ENCODE assay signal across 26 cellular contexts in genomic region chr20:37165031-37165430, GRCh38. TPM values are rescaled to one million over a fixed set of nuclear protein-coding genes. Genes with fewer than 3 reads are reported as not detected.
DNase-seq lines count a peak whose midpoint lies in the region; ATAC-seq, FAIRE-seq and TF ChIP-seq lines count a peak whose summit lies in the region.
"Had no signal": no experiment of that assay in that cellular context is flagged by ENCODE, and none has a peak within 500 bp of the region (broad histone marks: within the 10 kb centered on the region; RNA-seq: fewer than 3 reads in every experiment).

No MANE protein-coding gene starts in this region.

- POLR2A ChIA-PET in K562 (lab: Yijun Ruan, JAX), result interaction anchor here (6.9 kb wide), 1 partner anchor 12 kb away, joined by 54 read pairs; the partner anchor contains the start of genes MROH8 and RPN2

- H3K9me3 Mint-ChIP-seq in type B pancreatic cell, result no peaks in the 10 kb centered on the region
- H3K9me3 Mint-ChIP-seq: CD4-positive, alpha-beta memory T cell; CD4-positive, CD25-positive, alpha-beta regulatory T cell had no signal

- no peaks in the 10 kb centered on the region for H3K9me1 ChIP-seq in K562 (ENCODE audit: control insufficient read depth, insufficient read depth, low read length)

- intact Hi-C loops in K562 (cut with micrococcal nuclease), result no loop called here

- H3K4me3 ChIP-seq in AG10803 (ENCODE audit: low read length) (no peak overlapping the region), K562 (no peak overlapping the region), gastroesophageal sphincter (no peak overlapping the region)
- H3K4me3 ChIP-seq: A549, BLaER1, GM12878 had no signal

- H3K27ac Mint-ChIP-seq in type B pancreatic cell, result no peak overlapping the region
- H3K27ac Mint-ChIP-seq: CD4-positive, alpha-beta memory T cell; CD4-positive, CD25-positive, alpha-beta regulatory T cell had no signal

- no peak overlapping the region for H3K4me3 Mint-ChIP-seq in type B pancreatic cell
- H3K4me3 Mint-ChIP-seq: CD14-positive monocyte; CD4-positive, alpha-beta memory T cell; CD4-positive, CD25-positive, alpha-beta regulatory T cell had no signal

- H3K27me3 ChIP-seq in K562 (ENCODE audit: control insufficient read depth in 2 of 2, insufficient read depth in 2 of 2, low read length in 2 of 2) (no peaks in the 10 kb centered on the region), gastroesophageal sphincter (no peaks in the 10 kb centered on the region)
- H3K27me3 ChIP-seq: BE2C, BLaER1 had no signal

- no peak overlapping the region for H3K9ac ChIP-seq in K562 (ENCODE audit: insufficient read depth in 1 of 2, low read depth in 2 of 2, low read length in 2 of 2)
- H3K9ac ChIP-seq: BLaER1 had no signal

- peaks cover 3% of the 10 kb centered on the region for H3K36me3 Mint-ChIP-seq in type B pancreatic cell

- H2AFZ ChIP-seq in K562 (ENCODE audit: low read depth, low read length), result no peak overlapping the region

- no TSS peak for BruUV-seq in K562 (replicated peaks; lab: Mats Ljungman, UMichigan)

- no peak for ATAC-seq in K562
- ATAC-seq in HG03139 (IDR thresholded peaks at IDR 0.05; ENCODE audit: unreplicated experiment), result no peak
- no peak for ATAC-seq in gastroesophageal sphincter
- ATAC-seq: A549, GM12878 had no signal

- peaks cover 3% of the 10 kb centered on the region for H3K27me3 Mint-ChIP-seq in type B pancreatic cell
- H3K27me3 Mint-ChIP-seq: CD4-positive, CD25-positive, alpha-beta regulatory T cell had no signal

- H3K4me1 ChIP-seq in K562 (replicated peaks in 1 of 2; ENCODE audit: control insufficient read depth in 2 of 2, insufficient read depth in 2 of 2, low read length in 2 of 2) (peaks cover 23 to 37% of the 10 kb centered on the region in 2 experiments; a peak in 4 of 5 replicates), gastroesophageal sphincter (no peaks in the 10 kb centered on the region)
- H3K4me1 ChIP-seq: A549, BE2C, BLaER1 had no signal

- in situ Hi-C loops in K562 (cut with MboI), result no loop called here

- no peaks in the 10 kb centered on the region for H3K79me2 ChIP-seq in K562 (ENCODE audit: control insufficient read depth, insufficient read depth, low read length)

- H3K36me3 ChIP-seq in K562 (ENCODE audit: control insufficient read depth, insufficient read depth, low read length) (no peaks in the 10 kb centered on the region), gastroesophageal sphincter (peaks cover 0 to 22% of the 10 kb centered on the region in 2 donors)
- H3K36me3 ChIP-seq: BE2C, BLaER1 had no signal

- CTCF ChIA-PET in K562 (lab: Yijun Ruan, JAX; ENCODE audit: low intra/inter-chr PET ratio), result no interaction called here

- no peaks in the 10 kb centered on the region for H3K9me3 ChIP-seq in K562 (replicated peaks; ENCODE audit: control insufficient read depth, insufficient read depth, low read depth, low read length)
- no peaks in the 10 kb centered on the region for H3K9me3 ChIP-seq in gastroesophageal sphincter
- H3K9me3 ChIP-seq: A549, BE2C, BLaER1 had no signal

- H4K20me1 ChIP-seq in K562 (replicated peaks; ENCODE audit: control insufficient read depth, insufficient read depth, low read length), result no peaks in the 10 kb centered on the region
- H4K20me1 ChIP-seq: BLaER1 had no signal

- no peak overlapping the region for H3K4me2 ChIP-seq in K562 (ENCODE audit: insufficient read depth, low read length)
- H3K4me2 ChIP-seq: A549, BLaER1 had no signal

- TF ChIP-seq EP300 in K562 (IDR thresholded peaks at IDR 0.05; ENCODE audit: low read length), result no peak
- no peak for TF ChIP-seq EP300 in gastroesophageal sphincter (IDR thresholded peaks at IDR 0.05)

- no peak for FAIRE-seq in K562 (lab: Jason Lieb, UNC)
- FAIRE-seq: A549, GM12878, GM12892, GM18507 had no signal

- H3K27ac ChIP-seq in K562 (ENCODE audit: extremely low read depth, low read depth, low read length) (no peak overlapping the region), gastroesophageal sphincter (no peak overlapping the region)
- H3K27ac ChIP-seq: 22Rv1, A549, BLaER1 had no signal

- TF ChIP-seq CTCF in AG10803 (conservative IDR thresholded peaks at IDR 0.05; ENCODE audit: low read length), result no peak
- TF ChIP-seq CTCF in K562 (IDR thresholded peaks at IDR 0.05 in 2 of 3, conservative IDR thresholded peaks at IDR 0.05 in 1 of 3; ENCODE audit: insufficient read depth in 2 of 3, low read depth in 1 of 3, low read length in 3 of 3), result no peak
- TF ChIP-seq CTCF in type B pancreatic cell (conservative IDR thresholded peaks at IDR 0.05), result no peak
- no peak for TF ChIP-seq CTCF in gastroesophageal sphincter (IDR thresholded peaks at IDR 0.05)

- no peaks in the 10 kb centered on the region for H3K4me1 Mint-ChIP-seq in type B pancreatic cell (ENCODE audit: unreplicated experiment)
- H3K4me1 Mint-ChIP-seq: CD14-positive monocyte; CD4-positive, alpha-beta memory T cell; CD4-positive, CD25-positive, alpha-beta regulatory T cell; CD8-positive, alpha-beta memory T cell had no signal

- DNase-seq in AG10803 (ENCODE audit: low read depth), result peak; percentile 13
- no peak for DNase-seq in K562 (ENCODE audit: extremely low read depth in 1 of 4, low spot score in 3 of 4)
- DNase-seq in fibroblast of gingiva (ENCODE audit: low read depth), result peak; percentile 52
- no peak for DNase-seq in type B pancreatic cell (ENCODE audit: extremely low spot score, unreplicated experiment)
- DNase-seq: BE2C; C1 segment of cervical spinal cord; CD4-positive, alpha-beta memory T cell; CD4-positive, CD25-positive, alpha-beta regulatory T cell; CD8-positive, alpha-beta memory T cell; COR-L47; DMS 273 treated with DMSO at 0.1 percent for 48 hours; DMS153; DMS53; DMS79; DND-41; EL; GDM1 had no signal

- 71% methylated on average over 1 of the region's 1 CpG for WGBS in K562 (ENCODE audit: insufficient coverage, low coverage, missing lambda C conversion rate)
- 100% methylated on average over 1 of the region's 1 CpG for WGBS in gastroesophageal sphincter (ENCODE audit: low coverage in 1 of 2), 2 donors

- TF ChIP-seq POLR2A in K562 (conservative IDR thresholded peaks at IDR 0.05) (no peak), gastroesophageal sphincter (IDR thresholded peaks at IDR 0.05) (no peak)

- no peak for TF ChIP-seq RAD21 in K562 (CRISPR knock-in tag; conservative IDR thresholded peaks at IDR 0.05 in 1 of 2, IDR thresholded peaks at IDR 0.05 in 1 of 2)

TF ChIP-seq in K562, 482 proteins besides CTCF, POLR2A, EP300 and RAD21:
- 0 out of 2 replicates have a peak, but pooled peaks have one; percentile 16 for TF ChIP-seq ZNF316 (IDR thresholded peaks at IDR 0.05)
- TF ChIP-seq NFE2L1 (tag; IDR thresholded peaks at IDR 0.05; ENCODE audit: borderline replicate concordance, low read depth), result no peak

RNA-seq across cellular contexts. Expression of gene RPN2, which starts 14.1 kb away (rescaled TPM):
- 199 and 338 TPM in 2 replicates for total RNA-seq in K562 (2011; cell fraction: chromatin; rRNA removed; ENCODE audit: low replicate concordance)
- total RNA-seq in K562 (2011; cell fraction: nucleolus; rRNA removed), result 617 and 635 TPM in 2 replicates
- total RNA-seq in K562 (2011; cell fraction: nucleoplasm; rRNA removed), result 415 and 481 TPM in 2 replicates
- 168 and 219 TPM in 2 replicates for total RNA-seq in K562 (2014; rRNA removed)
- 255 and 266 TPM in 2 replicates for total RNA-seq in K562 (2014; rRNA removed; fragmentation: Illumina TruSeq; extraction: Trizol)
- total RNA-seq in K562 (2015; rRNA removed; fragmentation: Illumina TruSeq; extraction: Trizol), result 334 and 390 TPM in 2 replicates
- 235 and 236 TPM in 2 replicates for total RNA-seq in K562 (2021)
- polyA plus RNA-seq in K562 (2011; rRNA removed), result 421 and 458 TPM in 2 replicates
- 436 and 437 TPM in 2 replicates for polyA plus RNA-seq in K562 (2011; cell fraction: cytosol; rRNA removed)
- polyA plus RNA-seq in K562 (2011; cell fraction: nucleus; rRNA removed), result 243 and 268 TPM in 2 replicates
- 288 and 388 TPM in 2 replicates for polyA plus RNA-seq in K562 (2012)
- polyA plus RNA-seq in K562 (2014; fragmentation: Illumina TruSeq; extraction: Trizol), result 325 TPM in 2 replicates
- 100 to 1,000 TPM; 487 to 548 TPM for polyA plus RNA-seq in K562 (2014; fragmentation: Nextera tagmentation; extraction: Ambion mirVana)
- polyA plus RNA-seq in K562 (2014; rRNA removed), result 186 and 201 TPM in 2 replicates
- 373 and 436 TPM in 2 replicates for polyA minus RNA-seq in K562 (2011; rRNA and poly(A)+ RNA removed)
- 302 and 328 TPM in 2 replicates for polyA minus RNA-seq in K562 (2011; cell fraction: cytosol; rRNA and poly(A)+ RNA removed)
- 75.8 and 117 TPM in 2 replicates for polyA minus RNA-seq in K562 (2011; cell fraction: nucleus; rRNA and poly(A)+ RNA removed)
- total RNA-seq in type B pancreatic cell (ENCODE audit: low replicate concordance), result 184 and 206 TPM in 2 replicates
- total RNA-seq in gastroesophageal sphincter, result 100 to 1,000 TPM in 3 of 4 donors, 10 to 100 TPM in 1; 86.7 to 114 (median 110) TPM

RNA-seq across cellular contexts. Expression of gene MROH8, which starts 14.3 kb away (rescaled TPM):
- 1.4 and 3.1 TPM in 2 replicates for total RNA-seq in K562 (2011; cell fraction: chromatin; rRNA removed; ENCODE audit: low replicate concordance)
- 0.92 and 1.3 TPM in 2 replicates for total RNA-seq in K562 (2011; cell fraction: nucleolus; rRNA removed)
- 0.46 and 0.95 TPM in 2 replicates for total RNA-seq in K562 (2011; cell fraction: nucleoplasm; rRNA removed)
- 0.90 and 1.00 TPM in 2 replicates for total RNA-seq in K562 (2014; rRNA removed)
- total RNA-seq in K562 (2014; rRNA removed; fragmentation: Illumina TruSeq; extraction: Trizol), result 0.67 and 1.1 TPM in 2 replicates
- 0.68 and 0.76 TPM in 2 replicates for total RNA-seq in K562 (2015; rRNA removed; fragmentation: Illumina TruSeq; extraction: Trizol)
- 0.78 and 0.85 TPM in 2 replicates for total RNA-seq in K562 (2021)
- 0.50 and 1.0 TPM in 2 replicates for polyA plus RNA-seq in K562 (2011; rRNA removed)
- 0.60 and 1.0 TPM in 2 replicates for polyA plus RNA-seq in K562 (2011; cell fraction: cytosol; rRNA removed)
- 1.1 TPM in 2 replicates for polyA plus RNA-seq in K562 (2011; cell fraction: nucleus; rRNA removed)
- polyA plus RNA-seq in K562 (2012), result 0.62 and 0.81 TPM in 2 replicates
- 1.1 and 1.5 TPM in 2 replicates for polyA plus RNA-seq in K562 (2014; fragmentation: Illumina TruSeq; extraction: Trizol)
- under 1 TPM; 0.21 to 0.41 TPM for polyA plus RNA-seq in K562 (2014; fragmentation: Nextera tagmentation; extraction: Ambion mirVana)
- polyA plus RNA-seq in K562 (2014; rRNA removed), result 1.2 and 1.5 TPM in 2 replicates
- 1.2 and 1.7 TPM in 2 replicates for polyA minus RNA-seq in K562 (2011; rRNA and poly(A)+ RNA removed)
- polyA minus RNA-seq in K562 (2011; cell fraction: cytosol; rRNA and poly(A)+ RNA removed), result 0.86 TPM in 1 of 2 replicates, not detected in the other
- 0.40 and 2.1 TPM in 2 replicates for polyA minus RNA-seq in K562 (2011; cell fraction: nucleus; rRNA and poly(A)+ RNA removed)
- total RNA-seq in type B pancreatic cell (ENCODE audit: low replicate concordance), result 2.5 and 4.8 TPM in 2 replicates
- total RNA-seq in gastroesophageal sphincter, result 1 to 10 TPM; 1.6 to 6.2 (median 3.2) TPM

Comparison
In these comparisons a context has a peak if more than half of its experiments do, and no peak if none do; other contexts are left out.
1. DNase-seq: peak in AG10803 (single experiment) and fibroblast of gingiva (single experiment); none in K562 (0 of 4) and type B pancreatic cell (single experiment).